12 cellular contexts compared by ENCODE assay signal in the genomic region with DNA sequence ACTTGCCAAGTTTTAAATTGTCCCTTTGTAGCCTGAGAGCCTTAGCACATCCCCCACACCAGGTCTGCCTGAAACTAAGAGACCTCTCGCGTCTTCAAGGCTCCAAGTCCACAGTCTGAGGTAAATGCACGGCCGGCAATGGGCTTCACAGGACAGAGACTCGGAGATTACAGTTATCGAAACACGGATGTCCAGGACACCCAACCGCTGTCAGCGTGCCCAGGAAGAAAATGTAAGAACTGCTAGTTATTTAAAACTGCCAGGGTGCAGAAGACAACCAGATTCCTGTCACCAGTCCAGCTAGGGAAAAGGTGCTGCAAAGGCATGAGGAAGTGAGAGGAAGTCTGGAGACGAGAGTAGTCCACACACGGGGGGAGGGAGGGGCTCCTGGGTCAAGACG. TPM values are rescaled to one million over a fixed set of nuclear protein-coding genes. Genes with fewer than 3 reads are reported as not detected.
DNase-seq lines count a peak whose midpoint lies in the region; ATAC-seq, FAIRE-seq and TF ChIP-seq lines count a peak whose summit lies in the region.
"Had no signal": no experiment of that assay in that cellular context is flagged by ENCODE, and none has a peak within 500 bp of the region (broad histone marks: within the 10 kb centered on the region; RNA-seq: fewer than 3 reads in every experiment).

No MANE protein-coding gene starts in this region.

- WGBS in body of pancreas, 2 donors = 62 to 71% methylated on average over 12 of the region's 12 CpGs
- WGBS in small intestine, 3 donors = 15 to 54% (median 45%) methylated on average over 11 to 12 of the region's 12 CpGs

- no peak for FAIRE-seq in small intestine (lab: Jason Lieb, UNC)

- H3K4me1 Mint-ChIP-seq in HFFc6 (ENCODE audit: low read depth) = peaks cover 29% of the 10 kb centered on the region
- H3K4me1 Mint-ChIP-seq: activated CD4-positive, alpha-beta memory T cell treated with anti-CD3 and anti-CD28 coated beads, Interleukin-2, amount 10 ng/mL, durations not matched to agents 7 days and 5 days had no signal

- DNase-seq in body of pancreas (peak in 2 of 4 donors; percentile 13 to 32), small intestine (peak; percentile 76), WERI-Rb-1 (no peak), HFFc6 (no peak), NCI-H2081 treated with DMSO at 0.1 percent for 48 hours (lab: John Stamatoyannopoulos, UW) (no peak)
- DNase-seq in stimulated activated naive CD4-positive, alpha-beta T cell treated with Interleukin-2 at 50 U/mL for 16 hours (lab: John Stamatoyannopoulos, UW) = no peak
- DNase-seq: activated CD4-positive, alpha-beta memory T cell treated with anti-CD3 and anti-CD28 coated beads, Interleukin-2, amount 10 ng/mL, durations not matched to agents 7 days and 5 days; stimulated activated CD4-positive, alpha-beta T cell treated with anti-CD3 and anti-CD28 coated beads, Interleukin-2, amount 100 ng/mL, for 24 hours had no signal

- intact Hi-C loops in body of pancreas (cut with DNase I) = no loop called here

- no peaks in the 10 kb centered on the region for H3K36me3 ChIP-seq in body of pancreas (replicated peaks in 1 of 2; ENCODE audit: insufficient read depth in 1 of 2, low read depth in 2 of 2)
- H3K36me3 ChIP-seq in iPS-20b (ENCODE audit: insufficient read depth, low read depth, low read length) = no peaks in the 10 kb centered on the region
- H3K36me3 ChIP-seq in small intestine (ENCODE audit: control insufficient read depth in 2 of 2, insufficient read depth in 2 of 2, low read length in 2 of 2) = no peaks in the 10 kb centered on the region
- H3K36me3 ChIP-seq in WERI-Rb-1 = no peaks in the 10 kb centered on the region; the same call in 1 of the 2 replicates
- H3K36me3 ChIP-seq: adrenal gland, tibial nerve had no signal

- H3K9ac ChIP-seq in iPS-20b (ENCODE audit: low read depth, low read length) = peak overlapping the region; percentile 43; the same call in 1 of the 2 replicates

- no peaks in the 10 kb centered on the region for H3K9me3 Mint-ChIP-seq in HFFc6
- H3K9me3 Mint-ChIP-seq: activated CD4-positive, alpha-beta memory T cell treated with anti-CD3 and anti-CD28 coated beads, Interleukin-2, amount 10 ng/mL, durations not matched to agents 7 days and 5 days had no signal

- H3K9me3 ChIP-seq in body of pancreas (no peaks in the 10 kb centered on the region), iPS-20b (ENCODE audit: insufficient read depth, low read depth, low read length) (no peaks in the 10 kb centered on the region), small intestine (ENCODE audit: control insufficient read depth, low read depth) (no peaks in the 10 kb centered on the region), WERI-Rb-1 (ENCODE audit: severe bottlenecking) (no peaks in the 10 kb centered on the region)
- H3K9me3 ChIP-seq: adrenal gland, tibial nerve had no signal

- no peak overlapping the region for H3K27ac Mint-ChIP-seq in HFFc6
- H3K27ac Mint-ChIP-seq: activated CD4-positive, alpha-beta memory T cell treated with anti-CD3 and anti-CD28 coated beads, Interleukin-2, amount 10 ng/mL, durations not matched to agents 7 days and 5 days had no signal

- ATAC-seq in GM19351 (IDR thresholded peaks at IDR 0.05; ENCODE audit: unreplicated experiment) (peak; percentile 61), body of pancreas (peak; percentile 38)

- H3K27me3 ChIP-seq in body of pancreas (no peaks in the 10 kb centered on the region), iPS-20b (ENCODE audit: insufficient read depth, low read length) (no peaks in the 10 kb centered on the region), small intestine (ENCODE audit: control insufficient read depth in 2 of 2, insufficient read depth in 2 of 2, low read length in 2 of 2) (no peaks in the 10 kb centered on the region), WERI-Rb-1 (ENCODE audit: insufficient read depth, low read depth, severe bottlenecking) (no peaks in the 10 kb centered on the region)
- H3K27me3 ChIP-seq: adrenal gland, tibial nerve had no signal

- no peak for TF ChIP-seq CTCF in body of pancreas (IDR thresholded peaks at IDR 0.05)
- TF ChIP-seq CTCF in WERI-Rb-1 (IDR thresholded peaks at IDR 0.05; ENCODE audit: low read depth, low read length) = no peak
- no peak for TF ChIP-seq CTCF in HFFc6 (IDR thresholded peaks at IDR 0.05)

- H3K4me3 ChIP-seq in body of pancreas (no peak overlapping the region), iPS-20b (ENCODE audit: low read length) (no peak overlapping the region; the same call in 1 of the 2 replicates), small intestine (ENCODE audit: low read depth in 1 of 2, low read length in 2 of 2) (peak overlapping the region; percentile 31 to 33), WERI-Rb-1 (ENCODE audit: low read depth, low read length) (no peak overlapping the region)
- H3K4me3 ChIP-seq: adrenal gland had no signal

- H3K36me3 Mint-ChIP-seq in HFFc6 (ENCODE audit: low read depth) = peaks cover 6% of the 10 kb centered on the region; the same call in 1 of the 2 replicates

- no peak overlapping the region for H3K4me3 Mint-ChIP-seq in HFFc6
- H3K4me3 Mint-ChIP-seq: activated CD4-positive, alpha-beta memory T cell treated with anti-CD3 and anti-CD28 coated beads, Interleukin-2, amount 10 ng/mL, durations not matched to agents 7 days and 5 days had no signal

- H3K27ac ChIP-seq in body of pancreas = peak overlapping the region; percentile 59 to 71 (median 69)
- H3K27ac ChIP-seq in iPS-20b (ENCODE audit: low read length) = peak overlapping the region; percentile 2
- peak overlapping the region; percentile 38 to 77 for H3K27ac ChIP-seq in small intestine (ENCODE audit: low read depth in 1 of 2, low read length in 1 of 2)
- no peak overlapping the region for H3K27ac ChIP-seq in WERI-Rb-1

- no peaks in the 10 kb centered on the region for H3K27me3 Mint-ChIP-seq in HFFc6 (ENCODE audit: insufficient read depth)
- H3K27me3 Mint-ChIP-seq: activated CD4-positive, alpha-beta memory T cell treated with anti-CD3 and anti-CD28 coated beads, Interleukin-2, amount 10 ng/mL, durations not matched to agents 7 days and 5 days had no signal

- no peak for TF ChIP-seq POLR2A in body of pancreas (IDR thresholded peaks at IDR 0.05)

- peaks cover 23% of the 10 kb centered on the region for H3K4me1 ChIP-seq in body of pancreas
- peaks cover 37% of the 10 kb centered on the region for H3K4me1 ChIP-seq in iPS-20b (ENCODE audit: insufficient read depth, low read length)
- peaks cover 3% of the 10 kb centered on the region in 2 donors for H3K4me1 ChIP-seq in small intestine (ENCODE audit: control insufficient read depth in 2 of 2, insufficient read depth in 1 of 2, low read depth in 1 of 2, low read length in 1 of 2)

RNA-seq across cellular contexts. Expression of a gene that starts 28.9 kb away (rescaled TPM):
- 10 to 100 TPM in 1 of 2 donors, 1 to 10 TPM in 1; 5.4 to 13.8 TPM for total RNA-seq in body of pancreas
- 1 to 10 TPM; 3.5 to 7.8 (median 7.1) TPM for polyA plus RNA-seq in small intestine
- total RNA-seq in HFFc6 (2021; fragmentation: NEBNext Ultra II Directional; extraction: Animal tissue kit (Norgen Biotek cat#: 25700)) = 10 to 100 TPM; 15.8 to 22.4 (median 17.6) TPM

Comparison
In these comparisons a context has a peak if more than half of its experiments do, and no peak if none do; other contexts are left out.
1. H3K4me3 ChIP-seq: peak in small intestine (2 of 2); none in body of pancreas (0 of 2), iPS-20b (single experiment) and WERI-Rb-1 (single experiment).